ENCODE assay signal across 16 cellular contexts in the genomic region with DNA sequence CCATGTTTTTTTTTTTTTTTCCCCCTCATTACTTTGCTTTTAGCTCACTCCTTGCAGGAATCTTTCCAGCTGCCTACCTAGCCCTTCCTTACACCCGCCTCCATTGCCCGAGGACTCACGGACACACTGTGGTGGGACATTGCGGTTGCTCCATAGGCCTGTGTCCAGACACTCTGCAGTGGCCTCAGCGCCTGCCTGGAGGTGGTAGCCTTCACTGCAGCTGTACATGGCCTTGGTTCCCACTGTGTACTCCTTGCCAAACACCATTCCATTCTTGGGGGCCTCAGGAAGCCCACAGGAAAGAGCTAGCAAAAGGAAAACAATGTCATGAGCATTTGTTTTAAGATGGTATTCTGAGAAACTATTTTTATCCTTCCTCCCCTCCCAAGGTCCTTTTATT.
A peak's percentile ranks its signal among the peaks of the same experiment; 100 is the strongest.
DNase-seq lines count a peak whose midpoint lies in the region; ATAC-seq and TF ChIP-seq lines count a peak whose summit lies in the region.
"Had no signal": no experiment of that assay in that cellular context is flagged by ENCODE, and none has a peak within 500 bp of the region (broad histone marks: within the 10 kb centered on the region; RNA-seq: fewer than 3 reads in every experiment).

No MANE protein-coding gene starts in this region.

- no peak overlapping the region for H4K8ac ChIP-seq in H9 (replicated peaks; ENCODE audit: insufficient read length, low read depth, low read length)

- no peak overlapping the region for H2BK12ac ChIP-seq in H9 (ENCODE audit: insufficient read length, low read depth, low read length)

- no peaks in the 10 kb centered on the region for H3K23me2 ChIP-seq in H9 (ENCODE audit: insufficient read length, low read depth, low read length, poor library complexity, severe bottlenecking)

- H3T11ph ChIP-seq in H9 (ENCODE audit: low read length) = no peak overlapping the region

- no peak overlapping the region for H3K56ac ChIP-seq in H9 (ENCODE audit: insufficient read length, low read depth, low read length)

- no peak overlapping the region for H4K91ac ChIP-seq in H9 (ENCODE audit: insufficient read length, low read depth, low read length)

- no peaks in the 10 kb centered on the region for H3K27me3 ChIP-seq in H9 (ENCODE audit: insufficient read depth, low read length)

- H3K27me3 Mint-ChIP-seq in H9 (ENCODE audit: low read depth) (peaks cover 8% of the 10 kb centered on the region), endothelial cell (ENCODE audit: unreplicated experiment) (peaks cover 10% of the 10 kb centered on the region), osteocyte (ENCODE audit: unreplicated experiment) (peaks cover 6% of the 10 kb centered on the region)

- H4K5ac ChIP-seq in H9 (ENCODE audit: insufficient read length, low read depth, low read length) = no peak overlapping the region

- H3K79me2 ChIP-seq in H9 (ENCODE audit: insufficient read depth, low read length) = no peaks in the 10 kb centered on the region

- no peak overlapping the region for H3K14ac ChIP-seq in H9 (ENCODE audit: insufficient read depth, low read length)

- H2BK5ac ChIP-seq in H9 (ENCODE audit: insufficient read length, low read length) = no peak overlapping the region

- H3K4me3 Mint-ChIP-seq in H9 (no peak overlapping the region), endothelial cell (ENCODE audit: unreplicated experiment) (peak overlapping the region; percentile 54), osteocyte (ENCODE audit: unreplicated experiment) (no peak overlapping the region)
- H3K4me3 Mint-ChIP-seq: GM23338, HFFc6 had no signal

- H2AK5ac ChIP-seq in H9 (ENCODE audit: insufficient read length, low read length) = no peak overlapping the region

- H2AFZ ChIP-seq in H9 (ENCODE audit: low read length) = no peak overlapping the region
- H2AFZ ChIP-seq: GM23338 had no signal

- ATAC-seq in HG03571 (IDR thresholded peaks at IDR 0.05; ENCODE audit: unreplicated experiment) (no peak), GM19324 (IDR thresholded peaks at IDR 0.05; ENCODE audit: low FRiP score, unreplicated experiment) (no peak)
- ATAC-seq: GM23338 had no signal

- no peak for TF ChIP-seq CTCF in H9 (conservative IDR thresholded peaks at IDR 0.05)
- no peak for TF ChIP-seq CTCF in endothelial cell (IDR thresholded peaks at IDR 0.05; ENCODE audit: unreplicated experiment)
- no peak for TF ChIP-seq CTCF in osteocyte (IDR thresholded peaks at IDR 0.05)

- peaks cover 3 to 6% of the 10 kb centered on the region in 2 experiments for H3K4me1 Mint-ChIP-seq in H9
- peaks cover 26% of the 10 kb centered on the region for H3K4me1 Mint-ChIP-seq in endothelial cell (ENCODE audit: unreplicated experiment)
- H3K4me1 Mint-ChIP-seq in osteocyte (ENCODE audit: unreplicated experiment) = no peaks in the 10 kb centered on the region
- H3K4me1 Mint-ChIP-seq: CD4-positive, alpha-beta memory T cell had no signal

- peak overlapping the region in 2 of 3 experiments; percentile 10 to 16; a peak in 1 of 7 replicates for H3K27ac Mint-ChIP-seq in H9
- H3K27ac Mint-ChIP-seq in endothelial cell (ENCODE audit: unreplicated experiment) = peak overlapping the region; percentile 78
- no peak overlapping the region for H3K27ac Mint-ChIP-seq in osteocyte (ENCODE audit: unreplicated experiment)
- H3K27ac Mint-ChIP-seq: CD4-positive, alpha-beta memory T cell; GM23338; HFFc6 had no signal

- no peak overlapping the region for H2BK20ac ChIP-seq in H9 (ENCODE audit: low read depth, low read length, poor library complexity, severe bottlenecking)

- H3K4me2 ChIP-seq in H9 (ENCODE audit: insufficient read depth, insufficient read length, low read length) = no peak overlapping the region
- H3K4me2 ChIP-seq: GM23338 had no signal

- H3K9ac ChIP-seq in H9 (ENCODE audit: extremely low read depth, insufficient read length, low read length) = no peak overlapping the region

- WGBS in H9 (ENCODE audit: extremely low coverage, insufficient read length, low lambda C conversion rate) = no CpG with 5 or more reads among the region's 5 CpGs

- H3K4ac ChIP-seq in H9 (ENCODE audit: low read depth, low read length) = no peak overlapping the region

- peaks cover 1 to 14% (median 8%) of the 10 kb centered on the region in 3 experiments; a peak in 4 of 7 replicates for H3K36me3 Mint-ChIP-seq in H9 (ENCODE audit: insufficient read depth in 1 of 3, low read depth in 3 of 3)
- H3K36me3 Mint-ChIP-seq in endothelial cell (ENCODE audit: low read depth, unreplicated experiment) = peaks cover 10% of the 10 kb centered on the region
- H3K36me3 Mint-ChIP-seq in osteocyte (ENCODE audit: unreplicated experiment) = no peaks in the 10 kb centered on the region
- H3K36me3 Mint-ChIP-seq: CD4-positive, alpha-beta memory T cell had no signal

- no peaks in the 10 kb centered on the region for H4K20me1 ChIP-seq in H9 (ENCODE audit: control insufficient read depth, insufficient read depth, insufficient read length)

- no peaks in the 10 kb centered on the region for H3K4me1 ChIP-seq in H9 (ENCODE audit: insufficient read depth, low read length)
- H3K4me1 ChIP-seq: HAP-1 had no signal

- no peak overlapping the region for H2BK120ac ChIP-seq in H9 (ENCODE audit: low read depth, low read length, poor library complexity, severe bottlenecking)

- no peak for DNase-seq in H9
- peak; percentile 10 for DNase-seq in RPMI7951 (ENCODE audit: low read depth)
- DNase-seq in endothelial cell (ENCODE audit: low spot score) = no peak
- peak; percentile 62 for DNase-seq in osteocyte (ENCODE audit: extremely low spot score, unreplicated experiment)
- DNase-seq in DMS79 treated with DMSO at 0.1 percent for 48 hours (lab: John Stamatoyannopoulos, UW) = no peak
- DNase-seq: C1 segment of cervical spinal cord; Calu3; CD4-positive, alpha-beta memory T cell; COR-L47; DMS53; DND-41; HFFc6 had no signal

- H3K9me3 ChIP-seq in H9 (ENCODE audit: control insufficient read depth, low read depth, low read length) = no peaks in the 10 kb centered on the region
- H3K9me3 ChIP-seq: HAP-1 had no signal

- H2BK15ac ChIP-seq in H9 (ENCODE audit: low read depth, low read length) = no peak overlapping the region

- no peak overlapping the region for H3K23ac ChIP-seq in H9 (ENCODE audit: insufficient read length, low read depth, low read length)

- H3K79me1 ChIP-seq in H9 (ENCODE audit: insufficient read depth, low read depth, low read length, poor library complexity, severe bottlenecking) = no peaks in the 10 kb centered on the region

- no peak overlapping the region for H3K18ac ChIP-seq in H9 (ENCODE audit: insufficient read length, low read depth, low read length)

- H3K9me3 Mint-ChIP-seq in H9 = no peaks in the 10 kb centered on the region
- H3K9me3 Mint-ChIP-seq in endothelial cell (ENCODE audit: unreplicated experiment) = no peaks in the 10 kb centered on the region
- peaks cover 10% of the 10 kb centered on the region for H3K9me3 Mint-ChIP-seq in osteocyte (ENCODE audit: unreplicated experiment)
- H3K9me3 Mint-ChIP-seq: GM23338, HFFc6 had no signal

- H3K27ac ChIP-seq in H9 (ENCODE audit: insufficient read length, low read depth, low read length) = no peak overlapping the region

Comparison
In these comparisons a context has a peak if more than half of its experiments do, and no peak if none do; other contexts are left out.
1. DNase-seq: peak in RPMI7951 (single experiment) and osteocyte (single experiment); none in H9 (single experiment), endothelial cell (single experiment) and DMS79 treated with DMSO at 0.1 percent for 48 hours (single experiment).